Comparison of ENCODE assay signal across 22 cellular contexts in the genomic region with DNA sequence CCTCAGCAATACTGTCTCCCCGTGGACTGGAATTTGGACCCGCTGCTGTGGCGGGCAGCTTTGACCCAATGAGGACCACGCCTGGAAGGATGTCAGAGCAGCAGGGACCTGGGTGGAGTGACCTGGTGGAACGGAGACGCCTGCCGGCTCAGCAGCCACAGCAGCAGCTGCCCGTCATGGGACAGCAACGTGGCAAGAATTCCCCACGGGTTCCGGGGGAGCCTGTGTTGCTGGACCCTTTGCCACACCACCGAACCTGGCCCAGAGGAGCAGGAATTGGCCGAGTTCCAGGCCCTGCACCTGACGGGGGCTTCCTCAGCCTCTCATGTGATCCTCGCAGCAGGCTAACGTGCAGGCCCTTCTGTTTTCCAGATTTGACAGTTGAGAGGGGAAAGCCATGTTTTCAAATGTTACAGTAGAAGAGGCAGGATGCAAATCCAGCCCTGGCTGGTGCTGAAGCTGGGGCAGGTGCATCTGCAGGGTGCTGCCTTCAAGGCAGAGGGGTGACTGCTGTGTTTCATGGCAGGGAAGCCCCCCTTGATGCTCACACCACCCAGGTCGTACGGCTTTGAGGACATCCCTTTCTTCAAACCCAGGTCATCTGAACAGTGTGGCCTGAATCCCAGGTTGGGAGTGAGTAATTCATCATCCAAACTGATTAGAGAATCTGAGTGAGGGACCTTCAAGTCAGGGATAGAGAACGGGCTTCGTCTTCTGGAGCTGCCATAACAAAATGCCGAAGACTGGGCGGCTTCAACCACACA.
"Had no signal": no experiment of that assay in that cellular context is flagged by ENCODE, and none has a peak within 500 bp of the region (broad histone marks: within the 10 kb centered on the region; RNA-seq: fewer than 3 reads in every experiment).

No MANE protein-coding gene starts in this region.

- H3K36me3 ChIP-seq: breast epithelium, colonic mucosa, gastroesophageal sphincter, prostate gland, upper lobe of right lung had no signal

- H3K27ac Mint-ChIP-seq: activated CD4-positive, alpha-beta T cell treated with anti-CD3 and anti-CD28 coated beads, Interleukin-2, amount 10 ng/mL, durations not matched to agents 7 days and 5 days; activated CD8-positive, alpha-beta T cell treated with anti-CD3 and anti-CD28 coated beads, Interleukin-2, amount 10 ng/mL, durations not matched to agents 7 days and 5 days; activated naive CD8-positive, alpha-beta T cell treated with anti-CD3 and anti-CD28 coated beads for 36 hours; activated T-cell treated with anti-CD3 and anti-CD28 coated beads, Interleukin-2, amount 50 U/mL, for 24 hours; activated T-helper 17 cell treated with anti-CD3 and anti-CD28 coated beads, Interleukin-2, amount 50 U/mL, for 72 hours; memory B cell had no signal

- H3K27me3 Mint-ChIP-seq: activated CD4-positive, alpha-beta T cell treated with anti-CD3 and anti-CD28 coated beads, Interleukin-2, amount 10 ng/mL, durations not matched to agents 7 days and 5 days had no signal

- DNase-seq: activated CD4-positive, alpha-beta T cell treated with anti-CD3 and anti-CD28 coated beads, Interleukin-2, amount 10 ng/mL, durations not matched to agents 7 days and 5 days; activated CD4-positive, CD25-positive, alpha-beta regulatory T cell treated with anti-CD3 and anti-CD28 coated beads, Interleukin-2, amount 50 U/mL, for 72 hours; activated CD8-positive, alpha-beta memory T cell treated with anti-CD3 and anti-CD28 coated beads, Interleukin-2, amount 50 U/mL, for 4 hours; activated CD8-positive, alpha-beta T cell treated with anti-CD3 and anti-CD28 coated beads, Interleukin-2, amount 10 ng/mL, durations not matched to agents 7 days and 5 days; activated naive CD4-positive, alpha-beta T cell; activated naive CD8-positive, alpha-beta T cell treated with anti-CD3 and anti-CD28 coated beads for 36 hours; activated T-cell treated with anti-CD3 and anti-CD28 coated beads, Interleukin-2, amount 50 U/mL, for 24 hours; colonic mucosa; left cardiac atrium; stimulated activated CD4-positive, alpha-beta T cell treated with anti-CD3 and anti-CD28 coated beads, Interleukin-12 subunit alpha, Interleukin-12 subunit beta, amount 100 ng/mL, for 4 hours; stimulated activated CD4-positive, alpha-beta T cell treated with anti-CD3 and anti-CD28 coated beads, Interleukin-4, amount 100 ng/mL, for 4 hours; stimulated activated naive CD8-positive, alpha-beta T cell treated with anti-CD3 and anti-CD28 coated beads, Interleukin-15, Interleukin-2, amounts not matched to agents 100 U/mL and 50 U/mL, for 24 hours; T-helper 2 cell; upper lobe of right lung had no signal

- H3K9me3 ChIP-seq: breast epithelium, colonic mucosa, gastroesophageal sphincter, prostate gland, upper lobe of right lung had no signal

- H3K4me3 ChIP-seq: breast epithelium, colonic mucosa, gastroesophageal sphincter, prostate gland, upper lobe of right lung had no signal

- H3K4me1 Mint-ChIP-seq: activated CD4-positive, alpha-beta T cell treated with anti-CD3 and anti-CD28 coated beads, Interleukin-2, amount 10 ng/mL, durations not matched to agents 7 days and 5 days; activated T-helper 17 cell treated with anti-CD3 and anti-CD28 coated beads, Interleukin-2, amount 50 U/mL, for 72 hours; central memory CD8-positive, alpha-beta T cell; memory B cell had no signal

- H3K27me3 ChIP-seq: breast epithelium, colonic mucosa, gastroesophageal sphincter, upper lobe of right lung had no signal

- H3K4me1 ChIP-seq: colonic mucosa, prostate gland had no signal

- H3K36me3 Mint-ChIP-seq: activated naive CD8-positive, alpha-beta T cell treated with anti-CD3 and anti-CD28 coated beads for 36 hours; memory B cell had no signal

- H3K4me3 Mint-ChIP-seq: activated CD4-positive, alpha-beta T cell treated with anti-CD3 and anti-CD28 coated beads, Interleukin-2, amount 10 ng/mL, durations not matched to agents 7 days and 5 days; activated CD8-positive, alpha-beta T cell treated with anti-CD3 and anti-CD28 coated beads, Interleukin-2, amount 10 ng/mL, durations not matched to agents 7 days and 5 days; activated naive CD8-positive, alpha-beta T cell treated with anti-CD3 and anti-CD28 coated beads for 36 hours; activated T-cell treated with anti-CD3 and anti-CD28 coated beads, Interleukin-2, amount 50 U/mL, for 24 hours; activated T-helper 17 cell treated with anti-CD3 and anti-CD28 coated beads, Interleukin-2, amount 50 U/mL, for 72 hours; central memory CD8-positive, alpha-beta T cell; memory B cell; neural crest cell had no signal

- H3K9me3 Mint-ChIP-seq: activated CD4-positive, alpha-beta T cell treated with anti-CD3 and anti-CD28 coated beads, Interleukin-2, amount 10 ng/mL, durations not matched to agents 7 days and 5 days; activated naive CD8-positive, alpha-beta T cell treated with anti-CD3 and anti-CD28 coated beads for 36 hours; activated T-cell treated with anti-CD3 and anti-CD28 coated beads, Interleukin-2, amount 50 U/mL, for 24 hours; activated T-helper 17 cell treated with anti-CD3 and anti-CD28 coated beads, Interleukin-2, amount 50 U/mL, for 72 hours; central memory CD8-positive, alpha-beta T cell; memory B cell; neural crest cell had no signal

- H3K27ac ChIP-seq: breast epithelium, colonic mucosa, prostate gland, upper lobe of right lung, VCaP had no signal
